ENCODE assay signal across 8 cellular contexts in genomic region chr2:84940088-84940470, GRCh38. TPM values are rescaled to one million over a fixed set of nuclear protein-coding genes. Genes with fewer than 3 reads are reported as not detected.
A peak's percentile ranks its signal among the peaks of the same experiment; 100 is the strongest.
DNase-seq lines count a peak whose midpoint lies in the region; ATAC-seq lines count a peak whose summit lies in the region.
"Had no signal": no experiment of that assay in that cellular context is flagged by ENCODE, and none has a peak within 500 bp of the region (broad histone marks: within the 10 kb centered on the region; RNA-seq: fewer than 3 reads in every experiment).

No MANE protein-coding gene starts in this region.

- peaks cover 1% of the 10 kb centered on the region for H3K36me3 Mint-ChIP-seq in activated CD4-positive, alpha-beta memory T cell treated with anti-CD3 and anti-CD28 coated beads for 36 hours

- peak overlapping the region; percentile 1 for H3K4me2 ChIP-seq in skeletal muscle satellite cell (ENCODE audit: low read length)

- peaks cover 71% of the 10 kb centered on the region for H3K4me1 Mint-ChIP-seq in activated CD4-positive, alpha-beta memory T cell treated with anti-CD3 and anti-CD28 coated beads for 36 hours (ENCODE audit: low read depth)
- H3K4me1 Mint-ChIP-seq: neural crest cell had no signal

- no peaks in the 10 kb centered on the region for H3K27me3 Mint-ChIP-seq in activated CD4-positive, alpha-beta memory T cell treated with anti-CD3 and anti-CD28 coated beads for 36 hours

- H3K27me3 ChIP-seq in skeletal muscle satellite cell (ENCODE audit: control insufficient read depth, insufficient read depth, low read length): no peaks in the 10 kb centered on the region

- ATAC-seq in GM19328 (IDR thresholded peaks at IDR 0.05; ENCODE audit: unreplicated experiment) (peak; percentile 13), HG02870 (IDR thresholded peaks at IDR 0.05; ENCODE audit: unreplicated experiment) (peak; percentile 10), HG03280 (IDR thresholded peaks at IDR 0.05; ENCODE audit: unreplicated experiment) (no peak)

- peak; percentile 30 for DNase-seq in activated CD4-positive, alpha-beta memory T cell treated with anti-CD3 and anti-CD28 coated beads for 36 hours
- DNase-seq in SK-N-DZ (ENCODE audit: low spot score): no peak
- DNase-seq in NCI-H82 (lab: John Stamatoyannopoulos, UW): no peak

- no peak overlapping the region for H3K4me3 ChIP-seq in skeletal muscle satellite cell (ENCODE audit: low read length)

- no peak overlapping the region for H3K9ac ChIP-seq in skeletal muscle satellite cell (ENCODE audit: low read depth, low read length)

- no peaks in the 10 kb centered on the region for H3K36me3 ChIP-seq in skeletal muscle satellite cell (ENCODE audit: insufficient read depth, low read length)

- H3K27ac Mint-ChIP-seq in activated CD4-positive, alpha-beta memory T cell treated with anti-CD3 and anti-CD28 coated beads for 36 hours: peak overlapping the region; percentile 93

- peak overlapping the region; percentile 62 for H3K4me3 Mint-ChIP-seq in activated CD4-positive, alpha-beta memory T cell treated with anti-CD3 and anti-CD28 coated beads for 36 hours
- H3K4me3 Mint-ChIP-seq: neural crest cell had no signal

- no peaks in the 10 kb centered on the region for H3K9me3 Mint-ChIP-seq in activated CD4-positive, alpha-beta memory T cell treated with anti-CD3 and anti-CD28 coated beads for 36 hours
- H3K9me3 Mint-ChIP-seq: neural crest cell had no signal

- intact Hi-C loops in activated CD4-positive, alpha-beta memory T cell treated with anti-CD3 and anti-CD28 coated beads for 36 hours (cut with micrococcal nuclease): no loop called here

- peaks cover 8% of the 10 kb centered on the region for H3K4me1 ChIP-seq in skeletal muscle satellite cell (ENCODE audit: control insufficient read depth, insufficient read depth, low read length)

- POLR2A ChIA-PET in activated CD4-positive, alpha-beta memory T cell treated with anti-CD3 and anti-CD28 coated beads for 36 hours (lab: Charles Lee): interaction anchor here (0.6 to 4.5 kb wide), 8 partner anchors 14 to 387 kb away, joined by 3 to 41 read pairs (median 8); partner anchors contain the start of genes KCMF1, TGOLN2 and TMSB10

- CTCF ChIA-PET in activated CD4-positive, alpha-beta memory T cell treated with anti-CD3 and anti-CD28 coated beads for 36 hours (lab: Charles Lee): interaction anchor here (0.6 to 12.6 kb wide), 13 partner anchors 10 to 360 kb away, joined by 3 to 181 read pairs (median 4); no protein-coding TSS in a partner anchor

- no peaks in the 10 kb centered on the region for H3K9me3 ChIP-seq in skeletal muscle satellite cell (replicated peaks; ENCODE audit: low read length)

RNA-seq across cellular contexts. Expression of gene KCMF1, which starts 30.9 kb away (rescaled TPM):
- 10 to 100 TPM; 90.5 to 94.1 TPM for total RNA-seq in activated CD4-positive, alpha-beta memory T cell treated with anti-CD3 and anti-CD28 coated beads for 36 hours
- 46.3 and 52.2 TPM in 2 replicates for total RNA-seq in skeletal muscle satellite cell (2012; rRNA removed)
- polyA plus RNA-seq in SK-N-DZ (2014; cell fraction: cytosol; rRNA removed): 17.1 and 32.1 TPM in 2 replicates
- 26.3 and 28.1 TPM in 2 replicates for polyA plus RNA-seq in SK-N-DZ (2014; cell fraction: nucleus; rRNA removed)

RNA-seq across cellular contexts. Expression of gene TMSB10, which starts 34.6 kb away (rescaled TPM):
- 1,000 to 10,000 TPM; 2,535 to 2,567 TPM for total RNA-seq in activated CD4-positive, alpha-beta memory T cell treated with anti-CD3 and anti-CD28 coated beads for 36 hours
- 4,947 and 6,455 TPM in 2 replicates for total RNA-seq in skeletal muscle satellite cell (2012; rRNA removed)
- 5,716 and 6,225 TPM in 2 replicates for polyA plus RNA-seq in SK-N-DZ (2014; cell fraction: cytosol; rRNA removed)
- 3,361 and 4,439 TPM in 2 replicates for polyA plus RNA-seq in SK-N-DZ (2014; cell fraction: nucleus; rRNA removed)

RNA-seq across cellular contexts. Expression of gene TRABD2A, which starts 59.2 kb away (rescaled TPM):
- total RNA-seq in activated CD4-positive, alpha-beta memory T cell treated with anti-CD3 and anti-CD28 coated beads for 36 hours: 10 to 100 TPM; 29.6 to 30.1 TPM
- 18.8 and 22.9 TPM in 2 replicates for total RNA-seq in skeletal muscle satellite cell (2012; rRNA removed)
- polyA plus RNA-seq in SK-N-DZ (2014; cell fraction: cytosol; rRNA removed): 0.29 and 0.59 TPM in 2 replicates
- not detected in 2 replicates for polyA plus RNA-seq in SK-N-DZ (2014; cell fraction: nucleus; rRNA removed)
